Comparison of ENCODE assay signal across 28 cellular contexts in the genomic region with DNA sequence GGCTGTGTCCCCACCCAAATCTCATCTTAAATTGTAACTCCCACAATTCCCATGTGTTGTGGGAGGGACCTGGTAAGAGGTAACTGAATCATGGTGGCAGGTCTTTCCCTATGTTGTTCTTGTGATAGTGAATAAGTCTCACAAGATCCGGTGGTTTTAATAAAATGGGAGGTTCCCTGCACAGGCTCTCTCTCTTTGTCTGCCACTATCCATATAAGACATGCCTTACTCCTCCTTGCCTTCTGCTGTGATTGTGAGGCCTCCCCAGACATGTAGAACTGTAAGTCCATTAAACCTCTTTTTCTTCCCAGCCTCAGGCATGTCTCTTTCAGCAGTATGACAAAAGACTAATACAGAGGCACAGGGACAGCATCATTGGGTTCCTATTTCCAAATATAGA.
"Had no signal": no experiment of that assay in that cellular context is flagged by ENCODE, and none has a peak within 500 bp of the region (broad histone marks: within the 10 kb centered on the region; RNA-seq: fewer than 3 reads in every experiment).

No MANE protein-coding gene starts in this region.

- FAIRE-seq: endothelial cell of umbilical vein, keratinocyte, pancreas had no signal

- ATAC-seq: gastroesophageal sphincter; pancreas; sciatic nerve; stimulated activated memory B cell treated with anti-CD40 and anti-IgM and Interleukin-4, amounts not matched to agents 10 μg/mL and 1 μg/mL and 100 μg/mL, for 72 hours; WTC11 had no signal

- DNase-seq: activated CD4-positive, alpha-beta T cell treated with anti-CD3 and anti-CD28 coated beads for 1 hour; activated naive CD4-positive, alpha-beta T cell treated with Interleukin-2 at 50 U/mL for 16 hours; activated T-cell treated with anti-CD3 and anti-CD28 coated beads, Interleukin-2, amount 50 U/mL, for 72 hours; left cardiac atrium; left ventricle myocardium superior; mammary epithelial cell; naive B cell; nucleus accumbens; pancreas; retina; stimulated activated CD4-positive, alpha-beta T cell treated with anti-CD3 and anti-CD28 coated beads, Interleukin-4, amount 100 ng/mL, for 24 hours had no signal

- H3K36me3 ChIP-seq: ascending aorta, cardiac muscle cell, gastroesophageal sphincter, pancreas, prostate gland, tibial nerve had no signal

- H3K4me1 Mint-ChIP-seq: brain; mesothelial cell of epicardium; naive B cell; neural crest cell; stimulated activated memory B cell treated with anti-CD40 and anti-IgM and Interleukin-4, amounts not matched to agents 10 μg/mL and 1 μg/mL and 100 μg/mL, for 72 hours; WTC11 had no signal

- H3K27ac ChIP-seq: ascending aorta, cardiac muscle cell, coronary artery, gastroesophageal sphincter, hepatocyte, pancreas, prostate gland, tibial nerve had no signal

- H3K4me3 Mint-ChIP-seq: activated naive CD8-positive, alpha-beta T cell; brain; mesothelial cell of epicardium; naive B cell; neural crest cell; stimulated activated memory B cell treated with anti-CD40 and anti-IgM and Interleukin-4, amounts not matched to agents 10 μg/mL and 1 μg/mL and 100 μg/mL, for 72 hours; WTC11 had no signal

- H3K4me1 ChIP-seq: ascending aorta, gastroesophageal sphincter, pancreas, prostate gland had no signal

- H3K9me3 ChIP-seq: ascending aorta, gastroesophageal sphincter, pancreas, prostate gland, tibial nerve had no signal

- H3K4me3 ChIP-seq: ascending aorta, cardiac muscle cell, coronary artery, gastroesophageal sphincter, hepatocyte, pancreas, prostate gland, skin epidermis, tibial nerve had no signal

- H3K36me3 Mint-ChIP-seq: brain, mesothelial cell of epicardium, WTC11 had no signal

- H3K27me3 Mint-ChIP-seq: activated naive CD8-positive, alpha-beta T cell; brain had no signal

- H3K27me3 ChIP-seq: ascending aorta, cardiac muscle cell, gastroesophageal sphincter, hepatocyte, pancreas, tibial nerve had no signal

- H3K27ac Mint-ChIP-seq: activated naive CD8-positive, alpha-beta T cell; brain; mesothelial cell of epicardium; naive B cell; stimulated activated memory B cell treated with anti-CD40 and anti-IgM and Interleukin-4, amounts not matched to agents 10 μg/mL and 1 μg/mL and 100 μg/mL, for 72 hours; WTC11 had no signal
